1 cellular context compared by ENCODE assay signal in the genomic region with DNA sequence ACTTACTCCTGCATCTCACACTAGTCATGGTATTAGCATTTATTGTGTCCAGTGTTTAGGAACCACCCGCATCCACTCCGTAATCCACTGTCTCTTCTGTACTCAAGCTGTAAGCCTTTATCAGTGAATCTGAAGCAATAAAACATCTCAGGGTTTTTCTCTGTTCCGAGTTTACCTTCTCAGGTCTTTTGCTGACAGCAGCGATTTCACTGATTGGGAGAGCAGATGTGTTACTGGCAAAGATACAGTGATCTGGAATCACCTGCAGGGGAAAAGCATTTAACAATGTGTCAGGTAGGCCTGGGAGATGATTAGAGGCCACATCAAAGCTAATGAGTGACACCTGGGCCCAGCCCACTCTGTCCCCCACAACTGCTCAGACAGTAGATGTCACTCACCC.
TF ChIP-seq lines count a peak whose summit lies in the region.

No MANE protein-coding gene starts in this region.

TF ChIP-seq in K562, 482 proteins besides CTCF, POLR2A, EP300 and RAD21:
- TF ChIP-seq, protein P1, sequence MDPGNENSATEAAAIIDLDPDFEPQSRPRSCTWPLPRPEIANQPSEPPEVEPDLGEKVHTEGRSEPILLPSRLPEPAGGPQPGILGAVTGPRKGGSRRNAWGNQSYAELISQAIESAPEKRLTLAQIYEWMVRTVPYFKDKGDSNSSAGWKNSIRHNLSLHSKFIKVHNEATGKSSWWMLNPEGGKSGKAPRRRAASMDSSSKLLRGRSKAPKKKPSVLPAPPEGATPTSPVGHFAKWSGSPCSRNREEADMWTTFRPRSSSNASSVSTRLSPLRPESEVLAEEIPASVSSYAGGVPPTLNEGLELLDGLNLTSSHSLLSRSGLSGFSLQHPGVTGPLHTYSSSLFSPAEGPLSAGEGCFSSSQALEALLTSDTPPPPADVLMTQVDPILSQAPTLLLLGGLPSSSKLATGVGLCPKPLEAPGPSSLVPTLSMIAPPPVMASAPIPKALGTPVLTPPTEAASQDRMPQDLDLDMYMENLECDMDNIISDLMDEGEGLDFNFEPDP (CRISPR knock-in tag; IDR thresholded peaks at IDR 0.05), result no peak
- TF ChIP-seq SRSF7 (optimal IDR thresholded peaks at IDR 0.05; ENCODE audit: low read depth, low read length) (no peak), ATF7 (IDR thresholded peaks at IDR 0.05) (no peak), ZNF384 (IDR thresholded peaks at IDR 0.05; ENCODE audit: low read depth, low read length) (no peak), MAFF (IDR thresholded peaks at IDR 0.05; ENCODE audit: low read length) (peak; percentile 54), ZNF316 (IDR thresholded peaks at IDR 0.05) (peak; percentile 49; the same call in 1 of the 2 replicates), SNIP1 (IDR thresholded peaks at IDR 0.05; ENCODE audit: low read depth) (no peak), ETV6 (IDR thresholded peaks at IDR 0.05; ENCODE audit: borderline replicate concordance in 1 of 2, low read depth in 2 of 2, low read length in 1 of 2) (no peak), ETV6 (CRISPR knock-in tag; IDR thresholded peaks at IDR 0.05; ENCODE audit: borderline replicate concordance) (no peak), GTF2E2 (tag; IDR thresholded peaks at IDR 0.05) (no peak), CREBBP (IDR thresholded peaks at IDR 0.05; ENCODE audit: low read depth, low read length) (no peak), NR2C2 (CRISPR knock-in tag; IDR thresholded peaks at IDR 0.05) (no peak), NR2C2 (tag; IDR thresholded peaks at IDR 0.05) (no peak), NCOA6 (IDR thresholded peaks at IDR 0.05) (no peak), ZNF146 (CRISPR knock-in tag; IDR thresholded peaks at IDR 0.05; ENCODE audit: unreplicated experiment) (no peak), MAFK (IDR thresholded peaks at IDR 0.05; ENCODE audit: low read length) (peak; percentile 63), ZBTB17 (CRISPR knock-in tag; IDR thresholded peaks at IDR 0.05) (no peak), ZFX (CRISPR knock-in tag; IDR thresholded peaks at IDR 0.05) (no peak), ZNF311 (CRISPR knock-in tag; IDR thresholded peaks at IDR 0.05) (no peak), NFE2L1 (tag; IDR thresholded peaks at IDR 0.05; ENCODE audit: borderline replicate concordance, low read depth) (no peak), POLR2G (IDR thresholded peaks at IDR 0.05; ENCODE audit: low read depth, low read length) (no peak)
- TF ChIP-seq, protein P2, sequence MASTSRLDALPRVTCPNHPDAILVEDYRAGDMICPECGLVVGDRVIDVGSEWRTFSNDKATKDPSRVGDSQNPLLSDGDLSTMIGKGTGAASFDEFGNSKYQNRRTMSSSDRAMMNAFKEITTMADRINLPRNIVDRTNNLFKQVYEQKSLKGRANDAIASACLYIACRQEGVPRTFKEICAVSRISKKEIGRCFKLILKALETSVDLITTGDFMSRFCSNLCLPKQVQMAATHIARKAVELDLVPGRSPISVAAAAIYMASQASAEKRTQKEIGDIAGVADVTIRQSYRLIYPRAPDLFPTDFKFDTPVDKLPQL (IDR thresholded peaks at IDR 0.05; ENCODE audit: extremely low read depth, insufficient read length), result no peak
- TF ChIP-seq, protein P3, sequence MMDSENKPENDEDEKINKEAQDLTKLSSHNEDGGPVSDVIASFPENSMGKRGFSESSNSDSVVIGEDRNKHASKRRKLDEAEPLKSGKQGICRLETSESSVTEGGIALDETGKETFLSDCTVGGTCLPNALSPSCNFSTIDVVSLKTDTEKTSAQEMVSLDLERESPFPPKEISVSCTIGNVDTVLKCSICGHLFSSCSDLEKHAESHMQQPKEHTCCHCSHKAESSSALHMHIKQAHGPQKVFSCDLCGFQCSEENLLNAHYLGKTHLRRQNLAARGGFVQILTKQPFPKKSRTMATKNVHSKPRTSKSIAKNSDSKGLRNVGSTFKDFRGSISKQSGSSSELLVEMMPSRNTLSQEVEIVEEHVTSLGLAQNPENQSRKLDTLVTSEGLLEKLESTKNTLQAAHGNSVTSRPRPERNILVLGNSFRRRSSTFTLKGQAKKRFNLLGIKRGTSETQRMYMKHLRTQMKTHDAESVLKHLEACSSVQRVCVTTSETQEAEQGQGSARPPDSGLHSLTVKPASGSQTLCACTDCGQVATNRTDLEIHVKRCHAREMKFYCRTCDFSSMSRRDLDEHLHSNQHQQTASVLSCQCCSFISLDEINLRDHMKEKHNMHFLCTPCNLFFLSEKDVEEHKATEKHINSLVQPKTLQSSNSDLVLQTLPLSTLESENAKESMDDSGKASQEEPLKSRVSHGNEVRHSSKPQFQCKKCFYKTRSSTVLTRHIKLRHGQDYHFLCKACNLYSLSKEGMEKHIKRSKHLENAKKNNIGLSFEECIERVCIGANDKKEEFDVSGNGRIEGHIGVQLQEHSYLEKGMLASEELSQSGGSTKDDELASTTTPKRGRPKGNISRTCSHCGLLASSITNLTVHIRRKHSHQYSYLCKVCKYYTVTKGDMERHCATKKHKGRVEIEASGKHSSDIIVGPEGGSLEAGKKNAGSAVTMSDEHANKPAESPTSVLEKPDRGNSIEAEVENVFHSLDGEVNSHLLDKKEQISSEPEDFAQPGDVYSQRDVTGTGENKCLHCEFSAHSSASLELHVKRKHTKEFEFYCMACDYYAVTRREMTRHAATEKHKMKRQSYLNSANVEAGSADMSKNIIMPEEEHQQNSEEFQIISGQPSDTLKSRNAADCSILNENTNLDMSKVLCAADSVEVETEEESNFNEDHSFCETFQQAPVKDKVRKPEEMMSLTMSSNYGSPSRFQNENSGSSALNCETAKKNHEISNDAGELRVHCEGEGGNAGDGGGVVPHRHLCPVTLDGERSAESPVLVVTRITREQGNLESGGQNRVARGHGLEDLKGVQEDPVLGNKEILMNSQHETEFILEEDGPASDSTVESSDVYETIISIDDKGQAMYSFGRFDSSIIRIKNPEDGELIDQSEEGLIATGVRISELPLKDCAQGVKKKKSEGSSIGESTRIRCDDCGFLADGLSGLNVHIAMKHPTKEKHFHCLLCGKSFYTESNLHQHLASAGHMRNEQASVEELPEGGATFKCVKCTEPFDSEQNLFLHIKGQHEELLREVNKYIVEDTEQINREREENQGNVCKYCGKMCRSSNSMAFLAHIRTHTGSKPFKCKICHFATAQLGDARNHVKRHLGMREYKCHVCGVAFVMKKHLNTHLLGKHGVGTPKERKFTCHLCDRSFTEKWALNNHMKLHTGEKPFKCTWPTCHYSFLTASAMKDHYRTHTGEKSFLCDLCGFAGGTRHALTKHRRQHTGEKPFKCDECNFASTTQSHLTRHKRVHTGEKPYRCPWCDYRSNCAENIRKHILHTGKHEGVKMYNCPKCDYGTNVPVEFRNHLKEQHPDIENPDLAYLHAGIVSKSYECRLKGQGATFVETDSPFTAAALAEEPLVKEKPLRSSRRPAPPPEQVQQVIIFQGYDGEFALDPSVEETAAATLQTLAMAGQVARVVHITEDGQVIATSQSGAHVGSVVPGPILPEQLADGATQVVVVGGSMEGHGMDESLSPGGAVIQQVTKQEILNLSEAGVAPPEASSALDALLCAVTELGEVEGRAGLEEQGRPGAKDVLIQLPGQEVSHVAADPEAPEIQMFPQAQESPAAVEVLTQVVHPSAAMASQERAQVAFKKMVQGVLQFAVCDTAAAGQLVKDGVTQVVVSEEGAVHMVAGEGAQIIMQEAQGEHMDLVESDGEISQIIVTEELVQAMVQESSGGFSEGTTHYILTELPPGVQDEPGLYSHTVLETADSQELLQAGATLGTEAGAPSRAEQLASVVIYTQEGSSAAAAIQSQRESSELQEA (IDR thresholded peaks at IDR 0.05; ENCODE audit: low read depth), result no peak
- TF ChIP-seq, protein P4, sequence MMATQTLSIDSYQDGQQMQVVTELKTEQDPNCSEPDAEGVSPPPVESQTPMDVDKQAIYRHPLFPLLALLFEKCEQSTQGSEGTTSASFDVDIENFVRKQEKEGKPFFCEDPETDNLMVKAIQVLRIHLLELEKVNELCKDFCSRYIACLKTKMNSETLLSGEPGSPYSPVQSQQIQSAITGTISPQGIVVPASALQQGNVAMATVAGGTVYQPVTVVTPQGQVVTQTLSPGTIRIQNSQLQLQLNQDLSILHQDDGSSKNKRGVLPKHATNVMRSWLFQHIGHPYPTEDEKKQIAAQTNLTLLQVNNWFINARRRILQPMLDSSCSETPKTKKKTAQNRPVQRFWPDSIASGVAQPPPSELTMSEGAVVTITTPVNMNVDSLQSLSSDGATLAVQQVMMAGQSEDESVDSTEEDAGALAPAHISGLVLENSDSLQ (IDR thresholded peaks at IDR 0.05), result peak; percentile 37
- TF ChIP-seq, protein P5, sequence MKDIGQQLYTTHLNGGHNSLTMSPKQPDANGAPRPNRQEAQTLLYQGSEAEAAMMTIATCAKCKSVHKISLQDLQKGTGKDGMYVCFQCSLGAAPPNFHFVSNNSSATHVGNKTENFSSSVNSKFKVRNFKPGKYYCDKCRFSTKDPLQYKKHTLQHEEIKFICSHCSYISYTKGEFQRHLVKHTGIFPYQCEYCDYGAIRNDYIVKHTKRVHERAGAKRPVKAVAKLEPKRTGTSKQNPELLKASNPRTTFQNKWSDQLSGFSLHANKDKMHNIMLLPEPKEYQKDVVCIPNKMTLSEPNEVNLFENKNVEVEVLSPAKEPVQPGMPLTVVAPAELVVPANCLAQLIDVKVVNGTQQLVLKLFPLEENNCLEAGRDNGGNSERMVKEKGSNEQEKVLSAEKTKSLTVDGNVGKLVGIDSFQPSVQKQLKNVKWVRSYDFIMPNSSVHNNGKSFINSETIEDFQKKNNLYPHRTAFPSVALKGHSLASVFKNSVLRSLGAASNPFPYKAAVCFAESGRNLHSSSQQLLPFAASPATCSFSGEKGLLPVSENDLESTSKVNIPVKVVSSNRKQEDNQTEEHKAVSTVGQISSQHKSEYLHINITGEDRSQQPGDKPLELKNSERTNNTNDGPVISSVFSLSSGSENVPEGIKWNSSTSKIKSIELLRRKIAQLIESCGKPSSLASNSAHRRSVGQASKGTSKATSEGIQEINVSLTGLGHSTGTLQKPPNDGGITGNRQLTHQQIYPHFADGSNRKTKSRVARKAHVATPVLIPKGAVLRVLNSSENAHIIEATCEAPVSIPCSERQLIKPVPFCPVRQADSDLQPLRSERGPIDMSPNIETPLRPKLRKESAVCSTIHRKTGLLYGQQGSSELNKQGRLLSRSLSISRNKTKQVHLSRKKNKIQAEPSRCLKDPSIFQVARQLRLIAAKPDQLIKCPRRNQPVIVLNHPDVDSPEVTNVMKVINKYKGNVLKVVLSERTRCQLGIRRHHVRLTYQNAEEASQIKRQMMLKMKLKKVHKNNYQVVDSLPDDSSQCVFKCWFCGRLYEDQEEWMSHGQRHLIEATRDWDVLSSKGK (CRISPR knock-in tag; IDR thresholded peaks at IDR 0.05), result no peak
- TF ChIP-seq, protein P6, sequence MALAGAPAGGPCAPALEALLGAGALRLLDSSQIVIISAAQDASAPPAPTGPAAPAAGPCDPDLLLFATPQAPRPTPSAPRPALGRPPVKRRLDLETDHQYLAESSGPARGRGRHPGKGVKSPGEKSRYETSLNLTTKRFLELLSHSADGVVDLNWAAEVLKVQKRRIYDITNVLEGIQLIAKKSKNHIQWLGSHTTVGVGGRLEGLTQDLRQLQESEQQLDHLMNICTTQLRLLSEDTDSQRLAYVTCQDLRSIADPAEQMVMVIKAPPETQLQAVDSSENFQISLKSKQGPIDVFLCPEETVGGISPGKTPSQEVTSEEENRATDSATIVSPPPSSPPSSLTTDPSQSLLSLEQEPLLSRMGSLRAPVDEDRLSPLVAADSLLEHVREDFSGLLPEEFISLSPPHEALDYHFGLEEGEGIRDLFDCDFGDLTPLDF (CRISPR knock-in tag; IDR thresholded peaks at IDR 0.05), result no peak
- TF ChIP-seq, protein P7, sequence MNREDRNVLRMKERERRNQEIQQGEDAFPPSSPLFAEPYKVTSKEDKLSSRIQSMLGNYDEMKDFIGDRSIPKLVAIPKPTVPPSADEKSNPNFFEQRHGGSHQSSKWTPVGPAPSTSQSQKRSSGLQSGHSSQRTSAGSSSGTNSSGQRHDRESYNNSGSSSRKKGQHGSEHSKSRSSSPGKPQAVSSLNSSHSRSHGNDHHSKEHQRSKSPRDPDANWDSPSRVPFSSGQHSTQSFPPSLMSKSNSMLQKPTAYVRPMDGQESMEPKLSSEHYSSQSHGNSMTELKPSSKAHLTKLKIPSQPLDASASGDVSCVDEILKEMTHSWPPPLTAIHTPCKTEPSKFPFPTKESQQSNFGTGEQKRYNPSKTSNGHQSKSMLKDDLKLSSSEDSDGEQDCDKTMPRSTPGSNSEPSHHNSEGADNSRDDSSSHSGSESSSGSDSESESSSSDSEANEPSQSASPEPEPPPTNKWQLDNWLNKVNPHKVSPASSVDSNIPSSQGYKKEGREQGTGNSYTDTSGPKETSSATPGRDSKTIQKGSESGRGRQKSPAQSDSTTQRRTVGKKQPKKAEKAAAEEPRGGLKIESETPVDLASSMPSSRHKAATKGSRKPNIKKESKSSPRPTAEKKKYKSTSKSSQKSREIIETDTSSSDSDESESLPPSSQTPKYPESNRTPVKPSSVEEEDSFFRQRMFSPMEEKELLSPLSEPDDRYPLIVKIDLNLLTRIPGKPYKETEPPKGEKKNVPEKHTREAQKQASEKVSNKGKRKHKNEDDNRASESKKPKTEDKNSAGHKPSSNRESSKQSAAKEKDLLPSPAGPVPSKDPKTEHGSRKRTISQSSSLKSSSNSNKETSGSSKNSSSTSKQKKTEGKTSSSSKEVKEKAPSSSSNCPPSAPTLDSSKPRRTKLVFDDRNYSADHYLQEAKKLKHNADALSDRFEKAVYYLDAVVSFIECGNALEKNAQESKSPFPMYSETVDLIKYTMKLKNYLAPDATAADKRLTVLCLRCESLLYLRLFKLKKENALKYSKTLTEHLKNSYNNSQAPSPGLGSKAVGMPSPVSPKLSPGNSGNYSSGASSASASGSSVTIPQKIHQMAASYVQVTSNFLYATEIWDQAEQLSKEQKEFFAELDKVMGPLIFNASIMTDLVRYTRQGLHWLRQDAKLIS (CRISPR knock-in tag; IDR thresholded peaks at IDR 0.05), result no peak
- TF ChIP-seq, protein P8, sequence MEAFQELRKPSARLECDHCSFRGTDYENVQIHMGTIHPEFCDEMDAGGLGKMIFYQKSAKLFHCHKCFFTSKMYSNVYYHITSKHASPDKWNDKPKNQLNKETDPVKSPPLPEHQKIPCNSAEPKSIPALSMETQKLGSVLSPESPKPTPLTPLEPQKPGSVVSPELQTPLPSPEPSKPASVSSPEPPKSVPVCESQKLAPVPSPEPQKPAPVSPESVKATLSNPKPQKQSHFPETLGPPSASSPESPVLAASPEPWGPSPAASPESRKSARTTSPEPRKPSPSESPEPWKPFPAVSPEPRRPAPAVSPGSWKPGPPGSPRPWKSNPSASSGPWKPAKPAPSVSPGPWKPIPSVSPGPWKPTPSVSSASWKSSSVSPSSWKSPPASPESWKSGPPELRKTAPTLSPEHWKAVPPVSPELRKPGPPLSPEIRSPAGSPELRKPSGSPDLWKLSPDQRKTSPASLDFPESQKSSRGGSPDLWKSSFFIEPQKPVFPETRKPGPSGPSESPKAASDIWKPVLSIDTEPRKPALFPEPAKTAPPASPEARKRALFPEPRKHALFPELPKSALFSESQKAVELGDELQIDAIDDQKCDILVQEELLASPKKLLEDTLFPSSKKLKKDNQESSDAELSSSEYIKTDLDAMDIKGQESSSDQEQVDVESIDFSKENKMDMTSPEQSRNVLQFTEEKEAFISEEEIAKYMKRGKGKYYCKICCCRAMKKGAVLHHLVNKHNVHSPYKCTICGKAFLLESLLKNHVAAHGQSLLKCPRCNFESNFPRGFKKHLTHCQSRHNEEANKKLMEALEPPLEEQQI (IDR thresholded peaks at IDR 0.05), result no peak
